In genomic region chr1:206504363-206504713, GRCh38 we compare ENCODE assay signal across 14 cellular contexts. TPM values are rescaled to one million over a fixed set of nuclear protein-coding genes. Genes with fewer than 3 reads are reported as not detected.
DNase-seq lines count a peak whose midpoint lies in the region; ATAC-seq, FAIRE-seq and TF ChIP-seq lines count a peak whose summit lies in the region.
"Had no signal": no experiment of that assay in that cellular context is flagged by ENCODE, and none has a peak within 500 bp of the region (broad histone marks: within the 10 kb centered on the region; RNA-seq: fewer than 3 reads in every experiment).

No MANE protein-coding gene starts in this region.

- H3K9ac ChIP-seq in SK-N-SH (no peak overlapping the region), GM12878 (ENCODE audit: control insufficient read depth, insufficient read depth, low read length) (peak overlapping the region; percentile 11; the same call in 1 of the 2 replicates), skeletal muscle tissue (ENCODE audit: low read depth in 1 of 3, low read length in 3 of 3) (no peak overlapping the region)

- in situ Hi-C loops in GM12878 (cut with MboI) = no loop called here

- H4K20me1 ChIP-seq in SK-N-SH (ENCODE audit: insufficient read depth) (no peaks in the 10 kb centered on the region), GM12878 (ENCODE audit: control insufficient read depth, insufficient read depth) (no peaks in the 10 kb centered on the region)

- CTCF ChIA-PET in SK-N-SH (lab: Yijun Ruan, JAX) = interaction anchor here (2.0 to 5.2 kb wide), 3 partner anchors 14 to 80 kb away, joined by 15 to 26 read pairs (median 26); no protein-coding TSS in a partner anchor
- CTCF ChIA-PET in GM12878 (lab: Yijun Ruan, JAX) = interaction anchor here (0.9 to 5.1 kb wide), 11 partner anchors 9 to 159 kb away, joined by 3 to 62 read pairs (median 7); partner anchors contain the start of gene IKBKE

- DNase-seq in SK-N-SH (no peak), NB4 (ENCODE audit: low read depth) (no peak), GM12878 (ENCODE audit: low read depth, low spot score) (no peak), ovary (no peak)
- DNase-seq in central memory CD4-positive, alpha-beta T cell = no peak
- DNase-seq: Caco-2, occipital lobe, SHP77 had no signal

- H3K4me2 ChIP-seq in SK-N-SH (peak overlapping the region; percentile 65), GM12878 (ENCODE audit: control insufficient read depth, insufficient read depth) (peak overlapping the region; percentile 40)

- TF ChIP-seq POLR2A in NB4 (IDR thresholded peaks at IDR 0.05; ENCODE audit: extremely low read depth, insufficient read length) = no peak
- no peak for TF ChIP-seq POLR2A in GM12878 (IDR thresholded peaks at IDR 0.05; ENCODE audit: low read depth, low read length)
- TF ChIP-seq POLR2A in ovary (IDR thresholded peaks at IDR 0.05) = no peak

- RAD21 ChIA-PET in GM12878 (lab: Charles Lee; ENCODE audit: unreplicated experiment) = interaction anchor here (0.6 to 4.8 kb wide), 10 partner anchors 8 to 75 kb away, joined by 3 to 69 read pairs (median 4); no protein-coding TSS in a partner anchor

- H3K4me1 ChIP-seq in SK-N-SH (ENCODE audit: control insufficient read depth in 1 of 2, insufficient read depth in 2 of 2, low read depth in 1 of 2, low read length in 1 of 2) = peaks cover 16 to 22% of the 10 kb centered on the region in 2 experiments; a peak in 3 of 4 replicates
- H3K4me1 ChIP-seq in GM12878 (ENCODE audit: control insufficient read depth, insufficient read depth, low read length) = peaks cover 41% of the 10 kb centered on the region
- H3K4me1 ChIP-seq in skeletal muscle tissue (ENCODE audit: control insufficient read depth in 3 of 3, insufficient read depth in 3 of 3, low read length in 3 of 3) = peaks cover 19 to 43% (median 41%) of the 10 kb centered on the region in 3 donors
- peaks cover 5% of the 10 kb centered on the region for H3K4me1 ChIP-seq in ovary (ENCODE audit: insufficient read depth)

- H3K36me3 ChIP-seq in SK-N-SH (replicated peaks in 1 of 2; ENCODE audit: control insufficient read depth in 1 of 2, insufficient read depth in 2 of 2, low read length in 1 of 2) (no peaks in the 10 kb centered on the region), GM12878 (ENCODE audit: control insufficient read depth in 2 of 2, insufficient read depth in 2 of 2, low read length in 1 of 2) (no peaks in the 10 kb centered on the region), skeletal muscle tissue (ENCODE audit: control insufficient read depth in 3 of 3, insufficient read depth in 3 of 3, low read length in 3 of 3) (no peaks in the 10 kb centered on the region), ovary (no peaks in the 10 kb centered on the region)
- H3K36me3 ChIP-seq: tibial artery had no signal

- 8% methylated on average over 3 of the region's 3 CpGs for WGBS in SK-N-SH (ENCODE audit: low lambda C conversion rate)
- 6% methylated on average over 3 of the region's 3 CpGs for WGBS in GM12878 (ENCODE audit: insufficient coverage, insufficient replicate concordance, low lambda C conversion rate, missing lambda C conversion rate)
- WGBS in ovary, 3 donors = 30 to 45% (median 43%) methylated on average over 3 of the region's 3 CpGs

- FAIRE-seq in GM12878 (lab: Jason Lieb, UNC) = no peak
- FAIRE-seq: G401.6 had no signal

- peaks cover 28% of the 10 kb centered on the region for H3F3A ChIP-seq in SK-N-SH (replicated peaks; ENCODE audit: insufficient read depth)

- SMC1A ChIA-PET in GM12878 (lab: Charles Lee; ENCODE audit: uncharacterized antibody, unreplicated experiment) = interaction anchor here (0.6 to 5.6 kb wide), 13 partner anchors 8 to 146 kb away, joined by 3 to 61 read pairs (median 6); partner anchors contain the start of gene IKBKE

- H2AFZ ChIP-seq in SK-N-SH (ENCODE audit: low read depth) (no peak overlapping the region), GM12878 (ENCODE audit: control insufficient read depth, low read depth, low read length) (no peak overlapping the region)

- POLR2A ChIA-PET in SK-N-SH (lab: Yijun Ruan, JAX) = no interaction called here
- POLR2A ChIA-PET in GM12878 (lab: Charles Lee) = interaction anchor here (1.0 to 4.8 kb wide), 6 partner anchors 8 to 78 kb away, joined by 3 to 60 read pairs (median 6); partner anchors contain the start of gene IKBKE

- peak overlapping the region in 1 of 2 experiments; percentile 20; a peak in 1 of 4 replicates for H3K4me3 ChIP-seq in SK-N-SH (ENCODE audit: low read depth in 2 of 2, low read length in 1 of 2)
- peak overlapping the region; percentile 8 for H3K4me3 ChIP-seq in NB4 (ENCODE audit: low read depth, low read length)
- H3K4me3 ChIP-seq in GM12878 = peak overlapping the region; percentile 33; the same call in 1 of the 2 replicates
- H3K4me3 ChIP-seq in skeletal muscle tissue (ENCODE audit: low read length in 3 of 3) = no peak overlapping the region
- no peak overlapping the region for H3K4me3 ChIP-seq in ovary
- H3K4me3 ChIP-seq: tibial artery had no signal

- TF ChIP-seq EP300 in SK-N-SH (IDR thresholded peaks at IDR 0.05; ENCODE audit: borderline replicate concordance in 1 of 2, low read depth in 1 of 2, low read length in 1 of 2) = no peak
- no peak for TF ChIP-seq EP300 in GM12878 (IDR thresholded peaks at IDR 0.05; ENCODE audit: borderline replicate concordance in 1 of 2, control insufficient read depth in 1 of 2, low read depth in 2 of 2, low read length in 2 of 2)
- no peak for TF ChIP-seq EP300 in ovary (IDR thresholded peaks at IDR 0.05)

- H3K27ac ChIP-seq in SK-N-SH (ENCODE audit: low read depth in 2 of 2, low read length in 1 of 2) = peak overlapping the region in 1 of 2 experiments; percentile 82; a peak in 2 of 4 replicates
- peak overlapping the region; percentile 60; the same call in 1 of the 2 replicates for H3K27ac ChIP-seq in GM12878 (ENCODE audit: control insufficient read depth, insufficient read depth)
- H3K27ac ChIP-seq in skeletal muscle tissue (ENCODE audit: low read depth, low read length) = peak overlapping the region; percentile 30
- no peak overlapping the region for H3K27ac ChIP-seq in ovary
- H3K27ac ChIP-seq: 22Rv1 had no signal

- H3K9me3 ChIP-seq in SK-N-SH (no peaks in the 10 kb centered on the region), GM12878 (replicated peaks; ENCODE audit: control insufficient read depth, insufficient read depth, low read length) (no peaks in the 10 kb centered on the region), skeletal muscle tissue (ENCODE audit: control insufficient read depth in 3 of 3, low read length in 3 of 3) (no peaks in the 10 kb centered on the region), ovary (no peaks in the 10 kb centered on the region)
- H3K9me3 ChIP-seq: Caco-2, tibial artery had no signal

- intact Hi-C loops in GM12878 (cut with micrococcal nuclease; ENCODE audit: unreplicated experiment) = loop anchor here (2.0 to 10.0 kb wide), 2 partner anchors 34 to 410 kb away; partner anchors contain the start of gene IKBKE
- intact Hi-C loops in ovary (cut with DNase I) = loop anchor here in 1 of 4 donors (5.0 kb wide), 1 partner anchor 38 kb away; no protein-coding TSS in a partner anchor

- H3K27me3 ChIP-seq in SK-N-SH (ENCODE audit: insufficient read depth) (no peaks in the 10 kb centered on the region), GM12878 (replicated peaks in 1 of 2; ENCODE audit: control insufficient read depth in 2 of 2, insufficient read depth in 2 of 2, low read length in 1 of 2) (no peaks in the 10 kb centered on the region), skeletal muscle tissue (ENCODE audit: control insufficient read depth in 3 of 3, insufficient read depth in 3 of 3, low read length in 3 of 3) (peaks cover 2 to 40% (median 39%) of the 10 kb centered on the region in 3 donors), ovary (no peaks in the 10 kb centered on the region)
- H3K27me3 ChIP-seq: tibial artery had no signal

- ATAC-seq in SK-N-SH treated with all-trans-retinoic acid at 6 μM for 48 hours (no peak), GM12878 (no peak), GM21381 (IDR thresholded peaks at IDR 0.05; ENCODE audit: unreplicated experiment) (no peak)

- TF ChIP-seq RAD21 in SK-N-SH (IDR thresholded peaks at IDR 0.05; ENCODE audit: low read length) = no peak
- no peak for TF ChIP-seq RAD21 in GM12878 (IDR thresholded peaks at IDR 0.05; ENCODE audit: insufficient read depth, low read depth, low read length)

- H3K79me2 ChIP-seq in SK-N-SH (ENCODE audit: insufficient read depth) = no peaks in the 10 kb centered on the region
- H3K79me2 ChIP-seq in GM12878 (ENCODE audit: control insufficient read depth, insufficient read depth, low read length) = no peaks in the 10 kb centered on the region

- no peak for TF ChIP-seq CTCF in SK-N-SH (IDR thresholded peaks at IDR 0.05)
- no peak for TF ChIP-seq CTCF in NB4 (IDR thresholded peaks at IDR 0.05; ENCODE audit: low read depth, low read length)
- TF ChIP-seq CTCF in GM12878 (IDR thresholded peaks at IDR 0.05 in 2 of 3, conservative IDR thresholded peaks at IDR 0.05 in 1 of 3; ENCODE audit: control insufficient read depth in 2 of 3, extremely low read depth in 1 of 3, insufficient read depth in 1 of 3, low read depth in 3 of 3, low read length in 3 of 3) = no peak
- TF ChIP-seq CTCF in ovary (IDR thresholded peaks at IDR 0.05) = no peak

- no TSS peak for BruUV-seq in GM12878 (replicated peaks; lab: Mats Ljungman, UMichigan)

- H3K9me2 ChIP-seq in SK-N-SH = no peaks in the 10 kb centered on the region

RNA-seq across cellular contexts. Expression of gene RASSF5, which starts 3.0 kb away (rescaled TPM):
- polyA plus RNA-seq in SK-N-SH (2012; rRNA removed) (1.7 and 2.2 TPM in 2 replicates), GM12878 (2011; rRNA removed) (61.4 and 77.1 TPM in 2 replicates), GM12878 (2014; fragmentation: Illumina TruSeq; extraction: Trizol) (79.7 and 89.6 TPM in 2 replicates), GM12878 (2014; fragmentation: Nextera tagmentation; extraction: Ambion mirVana) (10 to 100 TPM; 14.0 to 25.4 TPM), GM12878 (2014; rRNA removed) (71.3 and 74.2 TPM in 2 replicates), GM12878 (2016; fragmentation: Nextera tagmentation; extraction: Ambion mirVana) (10 to 100 TPM; 63.2 to 69.5 TPM), ovary (1 to 10 TPM; 1.8 to 9.0 TPM)
- polyA plus RNA-seq in SK-N-SH (2012; cell fraction: cytosol; rRNA removed) = 1.6 and 1.8 TPM in 2 replicates
- 4.4 and 5.0 TPM in 2 replicates for polyA plus RNA-seq in SK-N-SH (2012; cell fraction: nucleus; rRNA removed)
- total RNA-seq in GM12878 (2013; cell fraction: nucleolus; rRNA removed) = 56.7 and 60.6 TPM in 2 replicates
- total RNA-seq in GM12878 (2014; rRNA removed) (64.1 and 68.2 TPM in 2 replicates), GM12878 (2014; rRNA removed; fragmentation: Illumina TruSeq; extraction: Trizol) (48.5 and 49.2 TPM in 2 replicates), GM12878 (2021) (82.5 and 85.6 TPM in 2 replicates), skeletal muscle tissue (3.1 TPM), ovary (10 to 100 TPM in 1 of 7 donors, 1 to 10 TPM in 6; 1.9 to 11.8 (median 5.3) TPM)
- polyA plus RNA-seq in GM12878 (2011; ENCODE audit: low read depth) = 30.6 TPM
- polyA plus RNA-seq in GM12878 (2011; cell fraction: cytosol; rRNA removed) = 82.5 and 102 TPM in 2 replicates
- 114 and 118 TPM in 2 replicates for polyA plus RNA-seq in GM12878 (2011; cell fraction: nucleus; rRNA removed)
- 45.3 and 54.0 TPM in 2 replicates for polyA plus RNA-seq in GM12878 (2012)
- polyA minus RNA-seq in GM12878 (2011; rRNA and poly(A)+ RNA removed) = 118 and 125 TPM in 2 replicates
- 40.6 and 42.9 TPM in 2 replicates for polyA minus RNA-seq in GM12878 (2011; cell fraction: cytosol; rRNA and poly(A)+ RNA removed)
- 46.9 and 71.1 TPM in 2 replicates for polyA minus RNA-seq in GM12878 (2011; cell fraction: nucleus; rRNA and poly(A)+ RNA removed)

RNA-seq across cellular contexts. Expression of gene IKBKE, which starts 34.1 kb away (rescaled TPM):
- polyA plus RNA-seq in SK-N-SH (2012; rRNA removed) (14.2 and 14.5 TPM in 2 replicates), GM12878 (2011; rRNA removed) (19.7 and 35.1 TPM in 2 replicates), GM12878 (2014; fragmentation: Illumina TruSeq; extraction: Trizol) (6.7 and 17.0 TPM in 2 replicates), GM12878 (2014; fragmentation: Nextera tagmentation; extraction: Ambion mirVana) (10 to 100 TPM; 12.8 to 19.2 TPM), GM12878 (2014; rRNA removed) (23.0 and 25.8 TPM in 2 replicates), GM12878 (2016; fragmentation: Nextera tagmentation; extraction: Ambion mirVana) (10 to 100 TPM; 23.1 to 24.7 TPM), ovary (1 to 10 TPM; 1.2 to 1.3 TPM)
- 6.8 and 10.4 TPM in 2 replicates for polyA plus RNA-seq in SK-N-SH (2012; cell fraction: cytosol; rRNA removed)
- polyA plus RNA-seq in SK-N-SH (2012; cell fraction: nucleus; rRNA removed) = 20.5 and 32.0 TPM in 2 replicates
- total RNA-seq in GM12878 (2013; cell fraction: nucleolus; rRNA removed) = 116 and 132 TPM in 2 replicates
- total RNA-seq in GM12878 (2014; rRNA removed) (23.5 and 23.9 TPM in 2 replicates), GM12878 (2014; rRNA removed; fragmentation: Illumina TruSeq; extraction: Trizol) (14.6 and 17.1 TPM in 2 replicates), GM12878 (2021) (30.0 and 33.4 TPM in 2 replicates), skeletal muscle tissue (2.6 TPM), ovary (1 to 10 TPM in 6 of 7 donors, under 1 TPM in 1; 0.86 to 3.9 (median 2.6) TPM)
- polyA plus RNA-seq in GM12878 (2011; ENCODE audit: low read depth) = 7.9 TPM
- polyA plus RNA-seq in GM12878 (2011; cell fraction: cytosol; rRNA removed) = 31.4 and 42.1 TPM in 2 replicates
- polyA plus RNA-seq in GM12878 (2011; cell fraction: nucleus; rRNA removed) = 133 and 147 TPM in 2 replicates
- polyA plus RNA-seq in GM12878 (2012) = 13.0 and 14.1 TPM in 2 replicates
- polyA minus RNA-seq in GM12878 (2011; rRNA and poly(A)+ RNA removed) = 45.0 and 70.6 TPM in 2 replicates
- polyA minus RNA-seq in GM12878 (2011; cell fraction: cytosol; rRNA and poly(A)+ RNA removed) = 13.2 and 14.0 TPM in 2 replicates
- polyA minus RNA-seq in GM12878 (2011; cell fraction: nucleus; rRNA and poly(A)+ RNA removed) = 62.1 and 104 TPM in 2 replicates

Comparison
In these comparisons a context has a peak if more than half of its experiments do, and no peak if none do; other contexts are left out.
1. H3K27ac ChIP-seq: peak in GM12878 (single experiment) and skeletal muscle tissue (single experiment); none in ovary (0 of 2).
2. H3K4me3 ChIP-seq: peak in NB4 (single experiment) and GM12878 (single experiment); none in skeletal muscle tissue (0 of 3) and ovary (single experiment).
3. Of the 26 proteins assayed by ChIP-seq in both GM12878 and SK-N-SH: peak only in GM12878: none; only in SK-N-SH: PBX3; in both: none; in neither: 25.